Comparison of ENCODE assay signal across 10 cellular contexts in the genomic region with DNA sequence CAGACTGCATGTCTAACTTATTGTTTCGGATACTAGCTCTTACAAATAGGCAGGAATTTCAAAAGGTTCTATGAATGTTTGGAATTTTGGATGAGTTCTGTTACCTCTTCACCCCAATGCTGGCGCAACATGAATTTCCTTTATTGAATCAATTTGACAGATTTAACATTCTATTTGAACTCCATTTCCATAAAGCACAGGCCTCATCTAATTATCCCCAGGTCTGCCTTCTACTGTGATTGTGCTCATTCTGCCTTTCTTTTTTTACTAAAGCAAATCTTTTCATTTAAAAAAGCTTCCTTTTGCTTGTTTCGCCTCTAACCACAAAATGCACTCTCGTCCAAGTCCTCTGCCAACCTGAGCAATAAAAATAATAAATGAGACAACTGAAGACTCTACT.
"Had no signal": no experiment of that assay in that cellular context is flagged by ENCODE, and none has a peak within 500 bp of the region (broad histone marks: within the 10 kb centered on the region; RNA-seq: fewer than 3 reads in every experiment).

No MANE protein-coding gene starts in this region.

- H3K36me3 ChIP-seq: HAP-1 had no signal

- H3K27ac Mint-ChIP-seq: HFFc6 had no signal

- H2AFZ ChIP-seq: GM23248 had no signal

- ATAC-seq: HCT116, HepG2, K562 had no signal

- H3K9me3 ChIP-seq: HAP-1 had no signal

- H3K9ac ChIP-seq: GM23248 had no signal

- H3K4me3 ChIP-seq: GM23248, HAP-1, K562 had no signal

- H3K27ac ChIP-seq: GM23248, HL-60 had no signal

- DNase-seq: GM23248, GOT3, H7, HFFc6, IMR-90 had no signal

- H3K4me3 Mint-ChIP-seq: HFFc6 had no signal
